Comparison of ENCODE assay signal across 1 cellular context in the genomic region with DNA sequence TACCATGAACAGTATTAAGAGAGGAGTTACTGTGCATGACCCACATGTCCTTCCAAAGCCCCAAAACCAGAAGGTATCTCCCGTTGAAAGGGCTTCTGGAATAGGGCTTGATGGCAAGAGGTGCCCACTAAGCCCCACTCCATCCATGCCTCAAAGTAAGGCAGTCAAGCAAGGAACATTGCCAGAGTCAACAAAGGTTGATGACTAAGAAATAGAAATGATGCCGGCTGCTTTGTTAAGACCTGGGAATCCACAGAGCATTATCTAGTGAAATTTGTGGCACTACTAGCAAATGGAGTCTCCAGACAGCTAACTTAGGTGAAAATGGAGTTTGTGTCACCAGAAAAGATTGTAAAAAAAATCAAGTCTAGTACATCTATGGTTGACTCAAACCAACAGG.
TF ChIP-seq lines count a peak whose summit lies in the region.

No MANE protein-coding gene starts in this region.

TF ChIP-seq in endothelial cell of umbilical vein, 7 proteins besides CTCF, POLR2A, EP300 and RAD21:
- TF ChIP-seq EZH2 (IDR thresholded peaks at IDR 0.05; ENCODE audit: borderline replicate concordance, low read depth, low read length, severe bottlenecking) (no peak), FOS (IDR thresholded peaks at IDR 0.05; ENCODE audit: borderline replicate concordance, insufficient read depth, low read length) (peak; percentile 27)
